In the genomic region with DNA sequence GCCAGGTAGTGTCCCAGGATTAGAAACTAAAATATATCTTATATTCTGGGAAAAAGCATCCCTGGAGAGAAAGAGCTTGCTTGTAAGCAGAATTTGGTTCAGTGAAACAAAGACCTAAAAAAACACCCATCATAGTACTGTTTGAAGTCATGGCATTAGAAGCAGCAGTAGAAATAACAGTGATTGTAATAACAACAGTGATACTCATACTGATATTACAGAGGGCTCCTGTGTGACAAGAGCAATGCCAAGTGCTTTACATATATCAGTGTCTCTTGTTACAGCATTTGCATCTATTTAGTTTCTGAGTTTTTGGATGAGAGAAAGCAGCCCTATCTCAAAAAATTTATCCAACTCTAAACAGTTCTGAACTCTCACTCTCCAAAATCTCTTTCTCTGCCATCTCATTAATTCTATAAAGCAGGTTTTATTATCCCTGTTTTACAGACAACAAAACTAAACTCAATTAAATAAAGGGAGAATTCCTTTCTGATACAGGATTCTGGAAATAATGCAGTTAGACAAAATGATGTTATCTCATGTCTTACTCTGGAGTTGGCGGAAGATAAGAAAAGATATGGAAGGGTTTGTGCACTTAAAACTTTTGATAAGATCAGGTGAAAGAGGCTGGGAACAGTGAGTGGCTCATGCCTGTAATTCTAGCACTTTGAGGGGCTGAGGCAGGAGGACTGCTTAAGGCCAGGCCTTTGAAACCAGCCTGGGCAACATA, we compare ENCODE assay signal across 20 cellular contexts.
DNase-seq lines count a peak whose midpoint lies in the region; ATAC-seq and FAIRE-seq lines count a peak whose summit lies in the region.
"Had no signal": no experiment of that assay in that cellular context is flagged by ENCODE, and none has a peak within 500 bp of the region (broad histone marks: within the 10 kb centered on the region; RNA-seq: fewer than 3 reads in every experiment).

No MANE protein-coding gene starts in this region.

- H3K36me3 Mint-ChIP-seq in activated CD4-positive, alpha-beta memory T cell treated with anti-CD3 and anti-CD28 coated beads, Interleukin-2, amount 10 ng/mL, durations not matched to agents 7 days and 5 days (ENCODE audit: low read depth) = peaks cover 94% of the 10 kb centered on the region
- peaks cover 72% of the 10 kb centered on the region for H3K36me3 Mint-ChIP-seq in activated CD4-positive, alpha-beta memory T cell treated with anti-CD3 and anti-CD28 coated beads for 36 hours
- H3K36me3 Mint-ChIP-seq in stimulated activated naive CD8-positive, alpha-beta T cell treated with anti-CD3 and anti-CD28 coated beads, Interleukin-15, Interleukin-2, amounts not matched to agents 100 ng/mL and 50 ng/mL, for 24 hours (ENCODE audit: low read depth) = peaks cover 86% of the 10 kb centered on the region
- H3K36me3 Mint-ChIP-seq in central memory CD8-positive, alpha-beta T cell (ENCODE audit: insufficient read depth) = peaks cover 19% of the 10 kb centered on the region

- no peak overlapping the region for H3K4me3 Mint-ChIP-seq in activated CD4-positive, alpha-beta memory T cell treated with anti-CD3 and anti-CD28 coated beads, Interleukin-2, amount 10 ng/mL, durations not matched to agents 7 days and 5 days
- H3K4me3 Mint-ChIP-seq in activated CD4-positive, alpha-beta memory T cell treated with anti-CD3 and anti-CD28 coated beads for 36 hours = no peak overlapping the region
- no peak overlapping the region for H3K4me3 Mint-ChIP-seq in stimulated activated naive CD8-positive, alpha-beta T cell treated with anti-CD3 and anti-CD28 coated beads, Interleukin-15, Interleukin-2, amounts not matched to agents 100 ng/mL and 50 ng/mL, for 24 hours
- no peak overlapping the region for H3K4me3 Mint-ChIP-seq in central memory CD8-positive, alpha-beta T cell

- no peak for DNase-seq in activated CD4-positive, alpha-beta memory T cell treated with anti-CD3 and anti-CD28 coated beads, Interleukin-2, amount 10 ng/mL, durations not matched to agents 7 days and 5 days
- DNase-seq in activated CD4-positive, alpha-beta memory T cell treated with anti-CD3 and anti-CD28 coated beads for 36 hours = no peak
- DNase-seq in stimulated activated naive CD8-positive, alpha-beta T cell treated with anti-CD3 and anti-CD28 coated beads, Interleukin-15, Interleukin-2, amounts not matched to agents 100 U/mL and 50 U/mL, for 24 hours = no peak
- no peak for DNase-seq in central memory CD8-positive, alpha-beta T cell (ENCODE audit: low spot score in 2 of 2)
- DNase-seq in left lobe of liver (ENCODE audit: low spot score) (no peak), ACHN (no peak), GM19239 (ENCODE audit: insufficient read length, low spot score) (no peak)
- DNase-seq: COR-L47, GF-D8, NCI-H1436, NCI-H2029, NCI-H2171 treated with DMSO at 0.1 percent for 48 hours, NCI-H446 treated with DMSO at 0.1 percent for 48 hours, NCI-H774, RPMI8226 had no signal

- POLR2A ChIA-PET in activated CD4-positive, alpha-beta memory T cell treated with anti-CD3 and anti-CD28 coated beads, Interleukin-2, amount 10 ng/mL, durations not matched to agents 7 days and 5 days (lab: Charles Lee) = no interaction called here
- POLR2A ChIA-PET in activated CD4-positive, alpha-beta memory T cell treated with anti-CD3 and anti-CD28 coated beads for 36 hours (lab: Charles Lee) = no interaction called here

- FAIRE-seq in GM19239 (lab: Jason Lieb, UNC) = no peak
- FAIRE-seq: A549, GM12891, H1, HepG2 had no signal

- no peaks in the 10 kb centered on the region for H3K27me3 Mint-ChIP-seq in activated CD4-positive, alpha-beta memory T cell treated with anti-CD3 and anti-CD28 coated beads, Interleukin-2, amount 10 ng/mL, durations not matched to agents 7 days and 5 days
- no peaks in the 10 kb centered on the region for H3K27me3 Mint-ChIP-seq in activated CD4-positive, alpha-beta memory T cell treated with anti-CD3 and anti-CD28 coated beads for 36 hours
- H3K27me3 Mint-ChIP-seq in stimulated activated naive CD8-positive, alpha-beta T cell treated with anti-CD3 and anti-CD28 coated beads, Interleukin-15, Interleukin-2, amounts not matched to agents 100 ng/mL and 50 ng/mL, for 24 hours = no peaks in the 10 kb centered on the region
- H3K27me3 Mint-ChIP-seq in central memory CD8-positive, alpha-beta T cell = no peaks in the 10 kb centered on the region

- H3K27ac Mint-ChIP-seq in activated CD4-positive, alpha-beta memory T cell treated with anti-CD3 and anti-CD28 coated beads, Interleukin-2, amount 10 ng/mL, durations not matched to agents 7 days and 5 days = peak overlapping the region; percentile 34
- no peak overlapping the region for H3K27ac Mint-ChIP-seq in activated CD4-positive, alpha-beta memory T cell treated with anti-CD3 and anti-CD28 coated beads for 36 hours
- peak overlapping the region; percentile 26 for H3K27ac Mint-ChIP-seq in stimulated activated naive CD8-positive, alpha-beta T cell treated with anti-CD3 and anti-CD28 coated beads, Interleukin-15, Interleukin-2, amounts not matched to agents 100 ng/mL and 50 ng/mL, for 24 hours
- peak overlapping the region; percentile 39 for H3K27ac Mint-ChIP-seq in central memory CD8-positive, alpha-beta T cell (ENCODE audit: low read depth)

- CTCF ChIA-PET in activated CD4-positive, alpha-beta memory T cell treated with anti-CD3 and anti-CD28 coated beads, Interleukin-2, amount 10 ng/mL, durations not matched to agents 7 days and 5 days (lab: Charles Lee) = no interaction called here
- CTCF ChIA-PET in activated CD4-positive, alpha-beta memory T cell treated with anti-CD3 and anti-CD28 coated beads for 36 hours (lab: Charles Lee) = no interaction called here

- H3K9me3 Mint-ChIP-seq in activated CD4-positive, alpha-beta memory T cell treated with anti-CD3 and anti-CD28 coated beads, Interleukin-2, amount 10 ng/mL, durations not matched to agents 7 days and 5 days = peaks cover 3% of the 10 kb centered on the region
- H3K9me3 Mint-ChIP-seq in activated CD4-positive, alpha-beta memory T cell treated with anti-CD3 and anti-CD28 coated beads for 36 hours = no peaks in the 10 kb centered on the region
- no peaks in the 10 kb centered on the region for H3K9me3 Mint-ChIP-seq in stimulated activated naive CD8-positive, alpha-beta T cell treated with anti-CD3 and anti-CD28 coated beads, Interleukin-15, Interleukin-2, amounts not matched to agents 100 ng/mL and 50 ng/mL, for 24 hours
- peaks cover 6% of the 10 kb centered on the region for H3K9me3 Mint-ChIP-seq in central memory CD8-positive, alpha-beta T cell

- in situ Hi-C loops in ACHN (cut with HindIII; ENCODE audit: low pct_ligation_motif_present, low pct_unique_long_range_greater_than_20kb, low sequenced_read_pairs) = no loop called here

- intact Hi-C loops in activated CD4-positive, alpha-beta memory T cell treated with anti-CD3 and anti-CD28 coated beads for 36 hours (cut with micrococcal nuclease) = no loop called here

- ATAC-seq in stimulated activated naive CD8-positive, alpha-beta T cell treated with anti-CD3 and anti-CD28 coated beads, Interleukin-15, Interleukin-2, amounts not matched to agents 100 U/mL and 50 U/mL, for 24 hours = no peak
- ATAC-seq in central memory CD8-positive, alpha-beta T cell (replicated peaks; ENCODE audit: extremely low read depth, poor library complexity, severe bottlenecking) = no peak
- ATAC-seq in left lobe of liver = no peak
- ATAC-seq: A549, HepG2 had no signal

- H3K4me1 Mint-ChIP-seq in activated CD4-positive, alpha-beta memory T cell treated with anti-CD3 and anti-CD28 coated beads, Interleukin-2, amount 10 ng/mL, durations not matched to agents 7 days and 5 days = peaks cover 48% of the 10 kb centered on the region
- H3K4me1 Mint-ChIP-seq in activated CD4-positive, alpha-beta memory T cell treated with anti-CD3 and anti-CD28 coated beads for 36 hours (ENCODE audit: low read depth) = peaks cover 9% of the 10 kb centered on the region
- peaks cover 14% of the 10 kb centered on the region for H3K4me1 Mint-ChIP-seq in stimulated activated naive CD8-positive, alpha-beta T cell treated with anti-CD3 and anti-CD28 coated beads, Interleukin-15, Interleukin-2, amounts not matched to agents 100 ng/mL and 50 ng/mL, for 24 hours (ENCODE audit: low read depth)
- peaks cover 43% of the 10 kb centered on the region for H3K4me1 Mint-ChIP-seq in central memory CD8-positive, alpha-beta T cell
